In genomic region chr3:42502429-42503250, GRCh38 we compare ENCODE assay signal across 8 cellular contexts. TPM values are rescaled to one million over a fixed set of nuclear protein-coding genes. Genes with fewer than 3 reads are reported as not detected.
A peak's percentile ranks its signal among the peaks of the same experiment; 100 is the strongest.
DNase-seq lines count a peak whose midpoint lies in the region; ATAC-seq and FAIRE-seq lines count a peak whose summit lies in the region.

Gene VIPR1 (plus strand): TSS chr3:42502643. CDS start chr3:42502736, 93 bp downstream.

- intact Hi-C loops in right cardiac atrium (cut with DNase I), result loop anchor here (5.0 kb wide), 2 partner anchors 35 to 40 kb away; no protein-coding TSS in a partner anchor

- no peaks in the 10 kb centered on the region for H3K9me2 ChIP-seq in GM23248 (ENCODE audit: insufficient read depth)

- H3K4me3 ChIP-seq in GM23248, result peak within 1 kb of the TSS; percentile 30
- H3K4me3 ChIP-seq in right cardiac atrium (ENCODE audit: low read length), result peak within 1 kb of the TSS; percentile 54

- H3K9me3 ChIP-seq in GM23248 (ENCODE audit: low read depth), result no peaks in the 10 kb centered on the region
- H3K9me3 ChIP-seq in right cardiac atrium (ENCODE audit: control insufficient read depth, low read length), result no peaks in the 10 kb centered on the region

- no peaks in the 10 kb centered on the region for H3K79me2 ChIP-seq in GM23248 (ENCODE audit: insufficient read depth)

- H3K36me3 ChIP-seq in GM23248 (ENCODE audit: low read depth), result no peaks in the 10 kb centered on the region

- FAIRE-seq in urothelium cell line (lab: Jason Lieb, UNC), result no peak

- ATAC-seq in right cardiac atrium, result peak; percentile 89 to 91

- in situ Hi-C loops in GM23248 (cut with MboI), result no loop called here

- H4K20me1 ChIP-seq in GM23248 (ENCODE audit: insufficient read depth), result no peaks in the 10 kb centered on the region

- H3F3A ChIP-seq in GM23248 (ENCODE audit: insufficient read depth), result no peaks in the 10 kb centered on the region

- peak within 1 kb of the TSS; percentile 10; the same call in 1 of the 2 replicates for H2AFZ ChIP-seq in GM23248

- peak; percentile 51 for DNase-seq in EL
- DNase-seq in GM23248, result peak; percentile 35
- peak; percentile 43 for DNase-seq in M059J (ENCODE audit: low read depth)
- peak; percentile 88 for DNase-seq in SW480 (ENCODE audit: low spot score)
- peak; percentile 89 for DNase-seq in activated naive CD8-positive, alpha-beta T cell treated with anti-CD3 and anti-CD28 coated beads, Interleukin-2, amount 50 U/mL, for 16 hours (ENCODE audit: low read depth, low spot score)
- DNase-seq in right cardiac atrium, result peak; percentile 70 to 92 (median 88)
- DNase-seq in putamen (ENCODE audit: low spot score), result peak; percentile 84
- peak; percentile 97 for DNase-seq in urothelium cell line (ENCODE audit: low spot score)

- no peak within 1 kb of the TSS for H3K9ac ChIP-seq in GM23248

- peak within 1 kb of the TSS; percentile 65 for H3K4me2 ChIP-seq in GM23248 (ENCODE audit: unreplicated experiment)

- H3K27me3 ChIP-seq in GM23248 (replicated peaks; ENCODE audit: insufficient read depth) (peaks cover 57% of the 10 kb centered on the region), right cardiac atrium (ENCODE audit: control insufficient read depth, insufficient read depth) (no peaks in the 10 kb centered on the region)

- H3K4me1 ChIP-seq in GM23248 (ENCODE audit: insufficient read depth) (no peaks in the 10 kb centered on the region), right cardiac atrium (ENCODE audit: control insufficient read depth, insufficient read depth, low read length) (peaks cover 3% of the 10 kb centered on the region)

- WGBS in GM23248 (ENCODE audit: low coverage in 1 of 2, low lambda C conversion rate in 2 of 2, missing lambda C conversion rate in 2 of 2), 2 experiments, result 14 to 24% methylated on average over 39 to 65 of the region's 69 CpGs
- WGBS in right cardiac atrium, result 7% methylated on average over 69 of the region's 69 CpGs

- no peak within 1 kb of the TSS for H3K27ac ChIP-seq in GM23248
- no peak within 1 kb of the TSS for H3K27ac ChIP-seq in right cardiac atrium (ENCODE audit: low read length)

RNA-seq across cellular contexts. Expression of gene VIPR1, which starts in this region (rescaled TPM):
- not detected in 2 replicates for total RNA-seq in GM23248 (2014; rRNA removed; shearing (Covaris generic))
- polyA plus RNA-seq in GM23248 (2016; fragmentation: Nextera tagmentation; extraction: Ambion mirVana) (not detected in 2 replicates), right cardiac atrium (10.2 TPM)
- total RNA-seq in M059J (2014; rRNA removed; shearing (Covaris generic)), result 0.12 and 0.15 TPM in 2 replicates
- total RNA-seq in right cardiac atrium, result 10 to 100 TPM in 2 of 4 donors, 1 to 10 TPM in 2; 4.9 to 12.8 (median 8.6) TPM

Comparison
In these comparisons a context has a peak if more than half of its experiments do, and no peak if none do; other contexts are left out.
1. RNA of gene VIPR1 (polyA plus RNA-seq): 10.2 TPM in right cardiac atrium (single experiment); not detected in GM23248; every median in the first group is over 10 times any median in the second.
2. Peak in DNase-seq, H3K4me3 ChIP-seq and H3K4me2 ChIP-seq in GM23248; RNA of the gene not detected or under 1 TPM.
3. Peak in DNase-seq in M059J; RNA of the gene not detected or under 1 TPM.
4. DNase-seq: peak in every context shown above with its lines; median percentile 97 in urothelium cell line; 89 in activated naive CD8-positive, alpha-beta T cell treated with anti-CD3 and anti-CD28 coated beads, Interleukin-2, amount 50 U/mL, for 16 hours; 88 in SW480; 88 in right cardiac atrium; 84 in putamen; 51 in EL; 43 in M059J; 35 in GM23248.